ENCODE assay signal across 8 cellular contexts in the genomic region with DNA sequence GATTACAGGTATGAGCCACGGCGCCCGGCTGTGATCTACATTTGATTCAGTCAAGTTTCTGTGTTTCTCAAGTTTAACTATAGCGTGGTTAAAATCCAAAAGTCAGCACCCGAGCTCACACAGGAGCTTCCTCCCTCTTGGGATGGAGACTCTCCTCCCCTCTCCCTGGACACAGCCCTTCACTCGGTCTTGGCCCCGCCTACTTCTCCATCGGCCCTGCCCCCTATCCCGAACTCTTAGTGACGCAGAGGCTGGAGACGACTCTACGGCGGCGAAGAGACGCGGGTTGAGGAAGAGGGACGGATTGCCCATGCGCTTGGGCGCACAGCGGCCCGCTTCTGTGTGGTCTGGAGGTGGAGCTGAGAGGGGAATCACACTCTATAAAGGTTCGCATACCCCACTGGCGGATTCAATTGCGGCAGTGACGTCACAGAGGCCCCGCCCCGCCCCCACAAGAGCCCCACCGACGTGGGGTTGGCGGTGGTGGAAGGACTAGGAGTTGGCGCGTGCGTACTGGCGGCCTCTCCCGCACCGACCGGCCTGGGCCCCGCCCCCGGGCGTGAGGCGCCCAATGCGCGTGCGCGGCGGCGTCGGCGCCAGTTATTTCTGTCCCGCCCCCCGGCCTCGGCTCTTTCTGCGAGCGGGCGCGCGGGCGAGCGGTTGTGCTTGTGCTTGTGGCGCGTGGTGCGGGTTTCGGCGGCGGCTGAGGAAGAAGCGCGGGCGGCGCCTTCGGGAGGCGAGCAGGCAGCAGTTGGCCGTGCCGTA. TPM values are rescaled to one million over a fixed set of nuclear protein-coding genes. Genes with fewer than 3 reads are reported as not detected.
A peak's percentile ranks its signal among the peaks of the same experiment; 100 is the strongest.
DNase-seq lines count a peak whose midpoint lies in the region; TF ChIP-seq lines count a peak whose summit lies in the region.

TSS of gene TRIM28 (plus strand) at position 239 of the 765 bp plus-strand sequence. CDS start 694 bp downstream, outside the sequence.

- H4K20me1 ChIP-seq in OCI-LY3 (ENCODE audit: insufficient read depth, low read length) = peaks cover 38% of the 10 kb centered on the region

- WGBS in urinary bladder = under 1% methylated on average over 73 of the region's 73 CpGs

- peak within 1 kb of the TSS; percentile 100 for H3K4me2 ChIP-seq in OCI-LY3 (ENCODE audit: low read length)

- peak within 1 kb of the TSS; percentile 98 for H3K4me3 ChIP-seq in HFF-Myc (replicated peaks; ENCODE audit: low read depth, low read length)
- peak within 1 kb of the TSS; percentile 91 for H3K4me3 ChIP-seq in OCI-LY3 (ENCODE audit: low read length)
- H3K4me3 ChIP-seq in urinary bladder (ENCODE audit: low read depth, low read length) = peak within 1 kb of the TSS; percentile 97

- DNase-seq in GM04504 (ENCODE audit: low read depth) = peak; percentile 98
- DNase-seq in HFF-Myc (ENCODE audit: extremely low read depth, low read depth) = peak; percentile 98
- DNase-seq in activated naive CD4-positive, alpha-beta T cell treated with anti-CD3 and anti-CD28 coated beads, Interleukin-2, amount 50 U/mL, for 16 hours = peak; percentile 100
- DNase-seq in head of caudate nucleus = peak; percentile 95 to 99 (median 98)
- DNase-seq in posterior vena cava (ENCODE audit: low spot score) = peak; percentile 100
- DNase-seq in NCI-H2227 (lab: John Stamatoyannopoulos, UW; ENCODE audit: unreplicated experiment) = no peak

- H2AFZ ChIP-seq in OCI-LY3 (ENCODE audit: low read depth, low read length) = peak within 1 kb of the TSS; percentile 44

- peak within 1 kb of the TSS; percentile 92 for H3K9ac ChIP-seq in OCI-LY3 (ENCODE audit: low read length)

- no peaks in the 10 kb centered on the region for H3K9me3 ChIP-seq in OCI-LY3 (ENCODE audit: insufficient read depth, low read length)

- intact Hi-C loops in head of caudate nucleus (cut with DNase I) (no loop called here), posterior vena cava (cut with DNase I) (no loop called here)

- TF ChIP-seq CTCF in HFF-Myc (IDR thresholded peaks at IDR 0.05; ENCODE audit: low read depth, low read length, missing control alignments) (no peak), OCI-LY3 (IDR thresholded peaks at IDR 0.05; ENCODE audit: low read depth, low read length) (no peak)

- H3K36me3 ChIP-seq in OCI-LY3 (replicated peaks; ENCODE audit: low read depth, low read length) (peaks cover 42% of the 10 kb centered on the region), urinary bladder (ENCODE audit: insufficient read depth) (peaks cover 4% of the 10 kb centered on the region)

- peaks cover 47% of the 10 kb centered on the region for H3K79me2 ChIP-seq in OCI-LY3 (ENCODE audit: low read length)

- peaks cover 15% of the 10 kb centered on the region for H3K4me1 ChIP-seq in OCI-LY3 (ENCODE audit: low read length)
- H3K4me1 ChIP-seq in urinary bladder (ENCODE audit: insufficient read depth) = peaks cover 5% of the 10 kb centered on the region

- H3K27ac ChIP-seq in OCI-LY3 (ENCODE audit: low read length) = peak within 1 kb of the TSS; percentile 82
- peak within 1 kb of the TSS; percentile 97 for H3K27ac ChIP-seq in urinary bladder (ENCODE audit: low read depth)

- peaks cover 15% of the 10 kb centered on the region for H3K27me3 ChIP-seq in OCI-LY3 (ENCODE audit: low read depth, low read length)

RNA-seq across cellular contexts. Expression of gene TRIM28, which starts in this region (rescaled TPM):
- total RNA-seq in posterior vena cava = 100 to 1,000 TPM; 159 to 168 TPM
- total RNA-seq in urinary bladder = 177 TPM
- 282 TPM for polyA plus RNA-seq in urinary bladder
